In the genomic region with DNA sequence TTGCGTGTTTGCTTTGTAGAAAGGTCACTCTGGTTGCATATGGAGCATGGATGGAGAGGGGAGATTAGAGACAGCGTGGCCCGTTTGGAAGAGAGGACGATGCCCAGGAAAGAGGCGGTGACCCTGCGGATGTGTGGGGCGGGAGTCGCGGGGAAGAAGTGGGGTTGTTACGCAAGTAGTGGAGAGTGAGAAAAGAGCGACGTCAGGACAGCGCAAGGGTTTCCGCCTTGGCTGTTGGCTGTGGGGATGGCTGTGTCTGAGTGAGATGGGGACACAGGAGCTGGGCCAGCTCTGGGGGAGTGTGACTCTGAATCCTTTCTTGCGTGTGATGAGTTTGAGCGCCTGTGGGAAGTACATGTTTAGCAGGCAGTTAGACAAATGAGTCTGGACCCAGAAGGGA, we compare ENCODE assay signal across 1 cellular context.
TF ChIP-seq lines count a peak whose summit lies in the region.

No MANE protein-coding gene starts in this region.

TF ChIP-seq in GM23338, 12 proteins besides CTCF, POLR2A, EP300 and RAD21:
- TF ChIP-seq ZNF331 (CRISPR knock-in tag; IDR thresholded peaks at IDR 0.05; ENCODE audit: low read depth) (no peak), NANOG (IDR thresholded peaks at IDR 0.05; ENCODE audit: borderline replicate concordance) (no peak), STAT1 (IDR thresholded peaks at IDR 0.05; ENCODE audit: unreplicated experiment) (no peak), EZH2phosphoT487 (IDR thresholded peaks at IDR 0.05; ENCODE audit: unreplicated experiment) (no peak), JUNB (IDR thresholded peaks at IDR 0.05; ENCODE audit: unreplicated experiment) (no peak), EZH2 (IDR thresholded peaks at IDR 0.05; ENCODE audit: low read depth, unreplicated experiment) (no peak), ZNF114 (CRISPR knock-in tag; IDR thresholded peaks at IDR 0.05) (no peak), POLR2AphosphoS5 (IDR thresholded peaks at IDR 0.05; ENCODE audit: low read depth) (no peak), CREB1 (CRISPR knock-in tag; IDR thresholded peaks at IDR 0.05; ENCODE audit: low read depth) (no peak)
- TF ChIP-seq, protein P1, sequence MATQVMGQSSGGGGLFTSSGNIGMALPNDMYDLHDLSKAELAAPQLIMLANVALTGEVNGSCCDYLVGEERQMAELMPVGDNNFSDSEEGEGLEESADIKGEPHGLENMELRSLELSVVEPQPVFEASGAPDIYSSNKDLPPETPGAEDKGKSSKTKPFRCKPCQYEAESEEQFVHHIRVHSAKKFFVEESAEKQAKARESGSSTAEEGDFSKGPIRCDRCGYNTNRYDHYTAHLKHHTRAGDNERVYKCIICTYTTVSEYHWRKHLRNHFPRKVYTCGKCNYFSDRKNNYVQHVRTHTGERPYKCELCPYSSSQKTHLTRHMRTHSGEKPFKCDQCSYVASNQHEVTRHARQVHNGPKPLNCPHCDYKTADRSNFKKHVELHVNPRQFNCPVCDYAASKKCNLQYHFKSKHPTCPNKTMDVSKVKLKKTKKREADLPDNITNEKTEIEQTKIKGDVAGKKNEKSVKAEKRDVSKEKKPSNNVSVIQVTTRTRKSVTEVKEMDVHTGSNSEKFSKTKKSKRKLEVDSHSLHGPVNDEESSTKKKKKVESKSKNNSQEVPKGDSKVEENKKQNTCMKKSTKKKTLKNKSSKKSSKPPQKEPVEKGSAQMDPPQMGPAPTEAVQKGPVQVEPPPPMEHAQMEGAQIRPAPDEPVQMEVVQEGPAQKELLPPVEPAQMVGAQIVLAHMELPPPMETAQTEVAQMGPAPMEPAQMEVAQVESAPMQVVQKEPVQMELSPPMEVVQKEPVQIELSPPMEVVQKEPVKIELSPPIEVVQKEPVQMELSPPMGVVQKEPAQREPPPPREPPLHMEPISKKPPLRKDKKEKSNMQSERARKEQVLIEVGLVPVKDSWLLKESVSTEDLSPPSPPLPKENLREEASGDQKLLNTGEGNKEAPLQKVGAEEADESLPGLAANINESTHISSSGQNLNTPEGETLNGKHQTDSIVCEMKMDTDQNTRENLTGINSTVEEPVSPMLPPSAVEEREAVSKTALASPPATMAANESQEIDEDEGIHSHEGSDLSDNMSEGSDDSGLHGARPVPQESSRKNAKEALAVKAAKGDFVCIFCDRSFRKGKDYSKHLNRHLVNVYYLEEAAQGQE (IDR thresholded peaks at IDR 0.05; ENCODE audit: unreplicated experiment) = no peak
- TF ChIP-seq, protein P2, sequence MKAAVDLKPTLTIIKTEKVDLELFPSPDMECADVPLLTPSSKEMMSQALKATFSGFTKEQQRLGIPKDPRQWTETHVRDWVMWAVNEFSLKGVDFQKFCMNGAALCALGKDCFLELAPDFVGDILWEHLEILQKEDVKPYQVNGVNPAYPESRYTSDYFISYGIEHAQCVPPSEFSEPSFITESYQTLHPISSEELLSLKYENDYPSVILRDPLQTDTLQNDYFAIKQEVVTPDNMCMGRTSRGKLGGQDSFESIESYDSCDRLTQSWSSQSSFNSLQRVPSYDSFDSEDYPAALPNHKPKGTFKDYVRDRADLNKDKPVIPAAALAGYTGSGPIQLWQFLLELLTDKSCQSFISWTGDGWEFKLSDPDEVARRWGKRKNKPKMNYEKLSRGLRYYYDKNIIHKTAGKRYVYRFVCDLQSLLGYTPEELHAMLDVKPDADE (IDR thresholded peaks at IDR 0.05) = no peak
- TF ChIP-seq, protein P3, sequence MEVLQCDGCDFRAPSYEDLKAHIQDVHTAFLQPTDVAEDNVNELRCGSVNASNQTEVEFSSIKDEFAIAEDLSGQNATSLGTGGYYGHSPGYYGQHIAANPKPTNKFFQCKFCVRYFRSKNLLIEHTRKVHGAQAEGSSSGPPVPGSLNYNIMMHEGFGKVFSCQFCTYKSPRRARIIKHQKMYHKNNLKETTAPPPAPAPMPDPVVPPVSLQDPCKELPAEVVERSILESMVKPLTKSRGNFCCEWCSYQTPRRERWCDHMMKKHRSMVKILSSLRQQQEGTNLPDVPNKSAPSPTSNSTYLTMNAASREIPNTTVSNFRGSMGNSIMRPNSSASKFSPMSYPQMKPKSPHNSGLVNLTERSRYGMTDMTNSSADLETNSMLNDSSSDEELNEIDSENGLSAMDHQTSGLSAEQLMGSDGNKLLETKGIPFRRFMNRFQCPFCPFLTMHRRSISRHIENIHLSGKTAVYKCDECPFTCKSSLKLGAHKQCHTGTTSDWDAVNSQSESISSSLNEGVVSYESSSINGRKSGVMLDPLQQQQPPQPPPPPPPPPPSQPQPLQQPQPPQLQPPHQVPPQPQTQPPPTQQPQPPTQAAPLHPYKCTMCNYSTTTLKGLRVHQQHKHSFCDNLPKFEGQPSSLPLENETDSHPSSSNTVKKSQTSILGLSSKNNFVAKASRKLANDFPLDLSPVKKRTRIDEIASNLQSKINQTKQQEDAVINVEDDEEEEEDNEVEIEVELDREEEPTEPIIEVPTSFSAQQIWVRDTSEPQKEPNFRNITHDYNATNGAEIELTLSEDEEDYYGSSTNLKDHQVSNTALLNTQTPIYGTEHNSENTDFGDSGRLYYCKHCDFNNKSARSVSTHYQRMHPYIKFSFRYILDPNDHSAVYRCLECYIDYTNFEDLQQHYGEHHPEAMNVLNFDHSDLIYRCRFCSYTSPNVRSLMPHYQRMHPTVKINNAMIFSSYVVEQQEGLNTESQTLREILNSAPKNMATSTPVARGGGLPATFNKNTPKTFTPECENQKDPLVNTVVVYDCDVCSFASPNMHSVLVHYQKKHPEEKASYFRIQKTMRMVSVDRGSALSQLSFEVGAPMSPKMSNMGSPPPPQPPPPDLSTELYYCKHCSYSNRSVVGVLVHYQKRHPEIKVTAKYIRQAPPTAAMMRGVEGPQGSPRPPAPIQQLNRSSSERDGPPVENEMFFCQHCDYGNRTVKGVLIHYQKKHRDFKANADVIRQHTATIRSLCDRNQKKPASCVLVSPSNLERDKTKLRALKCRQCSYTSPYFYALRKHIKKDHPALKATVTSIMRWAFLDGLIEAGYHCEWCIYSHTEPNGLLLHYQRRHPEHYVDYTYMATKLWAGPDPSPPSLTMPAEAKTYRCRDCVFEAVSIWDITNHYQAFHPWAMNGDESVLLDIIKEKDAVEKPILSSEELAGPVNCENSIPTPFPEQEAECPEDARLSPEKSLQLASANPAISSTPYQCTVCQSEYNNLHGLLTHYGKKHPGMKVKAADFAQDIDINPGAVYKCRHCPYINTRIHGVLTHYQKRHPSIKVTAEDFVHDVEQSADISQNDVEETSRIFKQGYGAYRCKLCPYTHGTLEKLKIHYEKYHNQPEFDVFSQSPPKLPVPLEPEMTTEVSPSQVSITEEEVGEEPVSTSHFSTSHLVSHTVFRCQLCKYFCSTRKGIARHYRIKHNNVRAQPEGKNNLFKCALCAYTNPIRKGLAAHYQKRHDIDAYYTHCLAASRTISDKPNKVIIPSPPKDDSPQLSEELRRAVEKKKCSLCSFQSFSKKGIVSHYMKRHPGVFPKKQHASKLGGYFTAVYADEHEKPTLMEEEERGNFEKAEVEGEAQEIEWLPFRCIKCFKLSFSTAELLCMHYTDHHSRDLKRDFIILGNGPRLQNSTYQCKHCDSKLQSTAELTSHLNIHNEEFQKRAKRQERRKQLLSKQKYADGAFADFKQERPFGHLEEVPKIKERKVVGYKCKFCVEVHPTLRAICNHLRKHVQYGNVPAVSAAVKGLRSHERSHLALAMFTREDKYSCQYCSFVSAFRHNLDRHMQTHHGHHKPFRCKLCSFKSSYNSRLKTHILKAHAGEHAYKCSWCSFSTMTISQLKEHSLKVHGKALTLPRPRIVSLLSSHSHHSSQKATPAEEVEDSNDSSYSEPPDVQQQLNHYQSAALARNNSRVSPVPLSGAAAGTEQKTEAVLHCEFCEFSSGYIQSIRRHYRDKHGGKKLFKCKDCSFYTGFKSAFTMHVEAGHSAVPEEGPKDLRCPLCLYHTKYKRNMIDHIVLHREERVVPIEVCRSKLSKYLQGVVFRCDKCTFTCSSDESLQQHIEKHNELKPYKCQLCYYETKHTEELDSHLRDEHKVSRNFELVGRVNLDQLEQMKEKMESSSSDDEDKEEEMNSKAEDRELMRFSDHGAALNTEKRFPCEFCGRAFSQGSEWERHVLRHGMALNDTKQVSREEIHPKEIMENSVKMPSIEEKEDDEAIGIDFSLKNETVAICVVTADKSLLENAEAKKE (CRISPR knock-in tag; IDR thresholded peaks at IDR 0.05) = no peak
TF ChIP-seq in GM23338: peak in this region for 0.
